ENCODE assay signal across 8 cellular contexts in genomic region chr9:35481347-35481975, GRCh38. TPM values are rescaled to one million over a fixed set of nuclear protein-coding genes. Genes with fewer than 3 reads are reported as not detected.
A peak's percentile ranks its signal among the peaks of the same experiment; 100 is the strongest.
DNase-seq lines count a peak whose midpoint lies in the region; ATAC-seq and TF ChIP-seq lines count a peak whose summit lies in the region.

No MANE protein-coding gene starts in this region.

- intact Hi-C loops in CD4-positive, alpha-beta T cell (cut with DNase I, micrococcal nuclease) = loop anchor here (1.0 to 10.0 kb wide), 4 partner anchors 71 to 403 kb away; no protein-coding TSS in a partner anchor
- intact Hi-C loops in OCI-LY7 (cut with micrococcal nuclease; ENCODE audit: unreplicated experiment) (loop anchor here (5.0 kb wide), 1 partner anchor 71 kb away; no protein-coding TSS in a partner anchor), MCF 10A (cut with micrococcal nuclease) (loop anchor here (1.0 to 5.0 kb wide), 3 partner anchors 73 to 251 kb away; partner anchors contain the start of genes CREB3 and TLN1), left lung (cut with DNase I) (loop anchor here in 1 of 2 donors (10.0 kb wide), 1 partner anchor 73 kb away; no protein-coding TSS in a partner anchor)

- TF ChIP-seq CTCF in CD4-positive, alpha-beta T cell (IDR thresholded peaks at IDR 0.05) = peak; percentile 31
- peak; percentile 74 for TF ChIP-seq CTCF in OCI-LY7 (conservative IDR thresholded peaks at IDR 0.05; ENCODE audit: low read length)
- peak; percentile 84 for TF ChIP-seq CTCF in MCF 10A (IDR thresholded peaks at IDR 0.05; ENCODE audit: unreplicated experiment)
- peak; percentile 55 to 66 for TF ChIP-seq CTCF in left lung (IDR thresholded peaks at IDR 0.05)
- TF ChIP-seq CTCF in coronary artery (IDR thresholded peaks at IDR 0.05) = no peak

- peak; percentile 63 for ATAC-seq in CD4-positive, alpha-beta T cell (ENCODE audit: poor library complexity)
- ATAC-seq in left lung (peak; percentile 78), GM18519 (IDR thresholded peaks at IDR 0.05; ENCODE audit: low FRiP score, unreplicated experiment) (no peak), HG03439 (IDR thresholded peaks at IDR 0.05; ENCODE audit: unreplicated experiment) (no peak)

- CTCF ChIA-PET in CD4-positive, alpha-beta T cell (lab: Charles Lee) = no interaction called here
- CTCF ChIA-PET in OCI-LY7 (lab: Charles Lee; ENCODE audit: unreplicated experiment) (no interaction called here), MCF 10A (lab: Yijun Ruan, JAX) (interaction anchor here (0.7 to 4.1 kb wide), 3 partner anchors 74 to 368 kb away, joined by 3 to 55 read pairs (median 4); no protein-coding TSS in a partner anchor)

- DNase-seq in CD4-positive, alpha-beta T cell = peak in 1 of 10 experiments; percentile 17
- DNase-seq in HCEC 1CT (peak; percentile 47), OCI-LY7 (ENCODE audit: low spot score) (peak; percentile 24), MCF 10A (ENCODE audit: unreplicated experiment) (peak; percentile 85), left lung (no peak), coronary artery (ENCODE audit: low spot score) (no peak)

- H3K9me3 ChIP-seq in CD4-positive, alpha-beta T cell (ENCODE audit: control insufficient read depth, low read length) = no peaks in the 10 kb centered on the region
- no peaks in the 10 kb centered on the region for H3K9me3 ChIP-seq in OCI-LY7 (ENCODE audit: low read length)
- H3K9me3 ChIP-seq in left lung = no peaks in the 10 kb centered on the region

- H3K9me3 Mint-ChIP-seq in CD4-positive, alpha-beta T cell = no peaks in the 10 kb centered on the region
- no peaks in the 10 kb centered on the region for H3K9me3 Mint-ChIP-seq in MCF 10A (ENCODE audit: unreplicated experiment)

- H3K4me1 Mint-ChIP-seq in CD4-positive, alpha-beta T cell (ENCODE audit: low read depth) = no peaks in the 10 kb centered on the region
- H3K4me1 Mint-ChIP-seq in MCF 10A (ENCODE audit: insufficient read depth, unreplicated experiment) = peaks cover 10% of the 10 kb centered on the region

- no peaks in the 10 kb centered on the region for H3K9me2 ChIP-seq in OCI-LY7 (ENCODE audit: insufficient read depth, low read length)

- POLR2A ChIA-PET in CD4-positive, alpha-beta T cell (lab: Charles Lee) = no interaction called here
- POLR2A ChIA-PET in OCI-LY7 (lab: Charles Lee) (no interaction called here), MCF 10A (lab: Yijun Ruan, JAX) (no interaction called here)

- no peak overlapping the region for H3K27ac Mint-ChIP-seq in CD4-positive, alpha-beta T cell
- H3K27ac Mint-ChIP-seq in MCF 10A (ENCODE audit: low read depth, unreplicated experiment) = no peak overlapping the region

- H3K36me3 ChIP-seq in OCI-LY7 (ENCODE audit: insufficient read depth, low read length) (no peaks in the 10 kb centered on the region), left lung (no peaks in the 10 kb centered on the region)

- H3K27me3 ChIP-seq in CD4-positive, alpha-beta T cell (ENCODE audit: control insufficient read depth, insufficient read depth, low read length) = peaks cover 8% of the 10 kb centered on the region
- no peaks in the 10 kb centered on the region for H3K27me3 ChIP-seq in left lung

- no peak overlapping the region for H3K4me3 Mint-ChIP-seq in CD4-positive, alpha-beta T cell
- no peak overlapping the region for H3K4me3 Mint-ChIP-seq in MCF 10A (ENCODE audit: unreplicated experiment)

- no peaks in the 10 kb centered on the region for H3K79me2 ChIP-seq in OCI-LY7 (ENCODE audit: insufficient read depth, low read depth, low read length)

- no peak overlapping the region for H3K4me2 ChIP-seq in OCI-LY7 (ENCODE audit: low read length)

- H3K4me1 ChIP-seq in OCI-LY7 (ENCODE audit: insufficient read depth, low read length, poor library complexity, severe bottlenecking) = no peaks in the 10 kb centered on the region
- peaks cover 0 to 7% of the 10 kb centered on the region in 2 donors for H3K4me1 ChIP-seq in left lung

- H2AFZ ChIP-seq in OCI-LY7 (ENCODE audit: low read length) = no peak overlapping the region

- no peaks in the 10 kb centered on the region for H3K36me3 Mint-ChIP-seq in CD4-positive, alpha-beta T cell (ENCODE audit: low read depth)
- H3K36me3 Mint-ChIP-seq in MCF 10A (ENCODE audit: insufficient read depth, unreplicated experiment) = no peaks in the 10 kb centered on the region

- H3K4me3 ChIP-seq in OCI-LY7 (ENCODE audit: low read depth, low read length, poor library complexity, severe bottlenecking) (no peak overlapping the region), left lung (no peak overlapping the region), coronary artery (no peak overlapping the region)

- H3K27me3 Mint-ChIP-seq in CD4-positive, alpha-beta T cell = peaks cover 15% of the 10 kb centered on the region
- no peaks in the 10 kb centered on the region for H3K27me3 Mint-ChIP-seq in MCF 10A (ENCODE audit: insufficient read depth, unreplicated experiment)

- BruUV-seq in OCI-LY7 (replicated peaks; lab: Mats Ljungman, UMichigan) (no TSS peak), MCF 10A (replicated peaks; lab: Mats Ljungman, UMichigan) (no TSS peak)

- no peaks in the 10 kb centered on the region for H4K20me1 ChIP-seq in OCI-LY7 (ENCODE audit: insufficient read depth, low read length)

- H3K27ac ChIP-seq in CD4-positive, alpha-beta T cell (ENCODE audit: low read depth, low read length) = no peak overlapping the region
- H3K27ac ChIP-seq in OCI-LY7 (ENCODE audit: low read depth, low read length, poor library complexity, severe bottlenecking) = no peak overlapping the region
- H3K27ac ChIP-seq in left lung = no peak overlapping the region
- H3K27ac ChIP-seq in coronary artery = no peak overlapping the region

RNA-seq across cellular contexts. Expression of gene RUSC2, which starts 8.4 kb away (rescaled TPM):
- 1 to 10 TPM; 1.6 to 1.8 TPM for total RNA-seq in CD4-positive, alpha-beta T cell
- total RNA-seq in OCI-LY7 (2014; rRNA removed; shearing (Covaris generic)) = not detected in 2 replicates
- total RNA-seq in OCI-LY7 (2022) (not detected in 2 replicates), MCF 10A (2022) (27.8 and 30.5 TPM in 2 replicates), left lung (10 to 100 TPM; 28.2 to 32.2 TPM)

Comparison
In these comparisons a context has a peak if more than half of its experiments do, and no peak if none do; other contexts are left out.
1. ATAC-seq: peak in CD4-positive, alpha-beta T cell (single experiment) and left lung (single experiment); none in GM18519 (single experiment) and HG03439 (single experiment).
2. DNase-seq: peak in HCEC 1CT (single experiment), OCI-LY7 (single experiment) and MCF 10A (single experiment); none in left lung (0 of 2) and coronary artery (single experiment).
3. RNA of gene RUSC2, which starts 8.4 kb away (total RNA-seq): 28.2 to 32.2 TPM in left lung and 27.8 to 30.5 TPM in MCF 10A; 1.6 to 1.8 TPM in CD4-positive, alpha-beta T cell and not detected in OCI-LY7; every median in the first group is over 10 times any median in the second.